ENCODE assay signal across 16 cellular contexts in genomic region chr17:75638893-75639292, GRCh38.
"Had no signal": no experiment of that assay in that cellular context is flagged by ENCODE, and none has a peak within 500 bp of the region (broad histone marks: within the 10 kb centered on the region; RNA-seq: fewer than 3 reads in every experiment).

No MANE protein-coding gene starts in this region.

- FAIRE-seq: small intestine, TTC549 had no signal

- H3K4me3 ChIP-seq: body of pancreas, upper lobe of left lung had no signal

- H3K4me3 Mint-ChIP-seq: activated naive CD4-positive, alpha-beta T cell treated with anti-CD3 and anti-CD28 coated beads, Interleukin-2, amount 50 U/mL, for 24 hours; activated T-cell treated with anti-CD3 and anti-CD28 coated beads, Interleukin-2, amount 50 U/mL, for 24 hours; dendritic cell treated with granulocyte-macrophage colony-stimulating factor and Interleukin-4, amounts not matched to agents 40 ng/mL and 50 ng/mL, for 4 days; effector memory CD8-positive, alpha-beta T cell; immature natural killer cell; T-helper 17 cell had no signal

- DNase-seq: activated CD4-positive, CD25-positive, alpha-beta regulatory T cell; activated effector memory CD4-positive, alpha-beta T cell treated with Interleukin-2 at 50 U/mL for 16 hours; activated T-cell treated with anti-CD3 and anti-CD28 coated beads, Interleukin-2, amount 50 U/mL, for 24 hours; amniotic stem cell; body of pancreas; effector memory CD8-positive, alpha-beta T cell; immature natural killer cell; mesenchymal stem cell; small intestine; T-helper 17 cell had no signal

- H3K36me3 Mint-ChIP-seq: activated naive CD4-positive, alpha-beta T cell treated with anti-CD3 and anti-CD28 coated beads, Interleukin-2, amount 50 U/mL, for 24 hours; immature natural killer cell had no signal

- H3K9me3 Mint-ChIP-seq: activated naive CD4-positive, alpha-beta T cell treated with anti-CD3 and anti-CD28 coated beads, Interleukin-2, amount 50 U/mL, for 24 hours; activated T-cell treated with anti-CD3 and anti-CD28 coated beads, Interleukin-2, amount 50 U/mL, for 24 hours; dendritic cell treated with granulocyte-macrophage colony-stimulating factor and Interleukin-4, amounts not matched to agents 40 ng/mL and 50 ng/mL, for 4 days; effector memory CD8-positive, alpha-beta T cell; immature natural killer cell had no signal

- H3K9me3 ChIP-seq: body of pancreas, upper lobe of left lung had no signal

- H3K27ac Mint-ChIP-seq: activated naive CD4-positive, alpha-beta T cell treated with anti-CD3 and anti-CD28 coated beads, Interleukin-2, amount 50 U/mL, for 24 hours; activated T-cell treated with anti-CD3 and anti-CD28 coated beads, Interleukin-2, amount 50 U/mL, for 24 hours; dendritic cell treated with granulocyte-macrophage colony-stimulating factor and Interleukin-4, amounts not matched to agents 40 ng/mL and 50 ng/mL, for 4 days; effector memory CD8-positive, alpha-beta T cell; T-helper 17 cell had no signal

- ATAC-seq: body of pancreas; effector memory CD8-positive, alpha-beta T cell; left colon; right cardiac atrium; T-helper 17 cell had no signal

- H3K27me3 ChIP-seq: body of pancreas, upper lobe of left lung had no signal

- H3K27me3 Mint-ChIP-seq: activated naive CD4-positive, alpha-beta T cell treated with anti-CD3 and anti-CD28 coated beads, Interleukin-2, amount 50 U/mL, for 24 hours; activated T-cell treated with anti-CD3 and anti-CD28 coated beads, Interleukin-2, amount 50 U/mL, for 24 hours; effector memory CD8-positive, alpha-beta T cell; T-helper 17 cell had no signal
